Comparison of ENCODE assay signal across 8 cellular contexts in genomic region chr2:212538156-212539144, GRCh38. TPM values are rescaled to one million over a fixed set of nuclear protein-coding genes. Genes with fewer than 3 reads are reported as not detected.
DNase-seq lines count a peak whose midpoint lies in the region; ATAC-seq, FAIRE-seq and TF ChIP-seq lines count a peak whose summit lies in the region.

Gene ERBB4, minus strand, starts transcription at chr2:212538802. Its CDS starts 272 bp downstream, at chr2:212538530.

- H3K27me3 ChIP-seq in cardiac muscle cell (peaks cover 20% of the 10 kb centered on the region), pancreas (no peaks in the 10 kb centered on the region)

- WGBS in pancreas, 2 donors, result 1% methylated on average over 82 of the region's 82 CpGs

- no peak for FAIRE-seq in pancreas (lab: Jason Lieb, UNC)

- H3K4me3 ChIP-seq in WI38 (ENCODE audit: low read depth, low read length) (peak within 1 kb of the TSS; percentile 53), cardiac muscle cell (peak within 1 kb of the TSS; percentile 96), pancreas (peak within 1 kb of the TSS; percentile 44 to 71 (median 59))

- no peaks in the 10 kb centered on the region for H3K36me3 ChIP-seq in cardiac muscle cell
- H3K36me3 ChIP-seq in pancreas, result no peaks in the 10 kb centered on the region

- intact Hi-C loops in pancreas (cut with DNase I), result no loop called here

- peaks cover 27% of the 10 kb centered on the region for H3K4me1 ChIP-seq in cardiac muscle cell (ENCODE audit: low read depth)
- H3K4me1 ChIP-seq in pancreas, result no peaks in the 10 kb centered on the region

- ATAC-seq in pancreas, result peak; percentile 33 to 61 (median 57)
- ATAC-seq in HG02623 (IDR thresholded peaks at IDR 0.05; ENCODE audit: unreplicated experiment), result no peak

- DNase-seq in activated CD8-positive, alpha-beta memory T cell treated with anti-CD3 and anti-CD28 coated beads for 24 hours, result peak; percentile 50
- DNase-seq in activated CD8-positive, alpha-beta memory T cell treated with anti-CD3 and anti-CD28 coated beads, Interleukin-2, amount 50 U/mL, for 4 hours, result no peak
- DNase-seq in cardiac muscle cell (ENCODE audit: low read depth in 1 of 2, low spot score in 1 of 2) (peak; percentile 18 to 54), pancreas (peak; percentile 11 to 75 (median 32)), activated gamma-delta T cell treated with Interleukin-2 at 50 U/mL for 16 hours (no peak), activated gamma-delta T cell (lab: John Stamatoyannopoulos, UW) (no peak)

- H3K27ac ChIP-seq in cardiac muscle cell (peak within 1 kb of the TSS; percentile 56), pancreas (peak within 1 kb of the TSS in 2 of 4 donors; percentile 6 to 27)

- TF ChIP-seq CTCF in WI38 (IDR thresholded peaks at IDR 0.05; ENCODE audit: low read depth, low read length) (no peak), cardiac muscle cell (IDR thresholded peaks at IDR 0.05; ENCODE audit: low read depth, low read length) (no peak), pancreas (IDR thresholded peaks at IDR 0.05) (no peak)

- H3K9me3 ChIP-seq in cardiac muscle cell (ENCODE audit: low read depth) (no peaks in the 10 kb centered on the region), pancreas (no peaks in the 10 kb centered on the region)

RNA-seq across cellular contexts. Expression of gene ERBB4, which starts in this region (rescaled TPM):
- total RNA-seq in cardiac muscle cell (29.7 and 38.1 TPM in 2 replicates), pancreas (1 to 10 TPM; 2.9 to 5.0 (median 3.5) TPM)
- polyA plus RNA-seq in cardiac muscle cell (42.1 and 54.6 TPM in 2 replicates), pancreas (under 1 TPM; 0.30 to 0.54 TPM)

Comparison
In these comparisons a context has a peak if more than half of its experiments do, and no peak if none do; other contexts are left out.
1. RNA of gene ERBB4 (polyA plus RNA-seq): 42.1 to 54.6 TPM in cardiac muscle cell; 0.30 to 0.54 TPM in pancreas; every median in the first group is over 10 times any median in the second.
2. DNase-seq: peak in activated CD8-positive, alpha-beta memory T cell treated with anti-CD3 and anti-CD28 coated beads for 24 hours (single experiment), cardiac muscle cell (2 of 2) and pancreas (6 of 6); none in activated CD8-positive, alpha-beta memory T cell treated with anti-CD3 and anti-CD28 coated beads, Interleukin-2, amount 50 U/mL, for 4 hours (single experiment), activated gamma-delta T cell treated with Interleukin-2 at 50 U/mL for 16 hours (single experiment) and activated gamma-delta T cell (single experiment).
3. Peak in every context shown above with its lines, with median percentiles within 50 percentile points of each other: H3K4me3 ChIP-seq.